In genomic region chr7:157568071-157568784, GRCh38 we compare ENCODE assay signal across 1 cellular context.
TF ChIP-seq lines count a peak whose summit lies in the region.

No MANE protein-coding gene starts in this region.

TF ChIP-seq in GM23338, 12 proteins besides CTCF, POLR2A, EP300 and RAD21 (continued from another document):
- no peak for TF ChIP-seq ZNF462 (CRISPR knock-in tag; IDR thresholded peaks at IDR 0.05)
- no peak for TF ChIP-seq EZH2 (IDR thresholded peaks at IDR 0.05; ENCODE audit: low read depth, unreplicated experiment)
- TF ChIP-seq EZH2phosphoT487 (IDR thresholded peaks at IDR 0.05; ENCODE audit: unreplicated experiment), result no peak
- no peak for TF ChIP-seq CREB1 (CRISPR knock-in tag; IDR thresholded peaks at IDR 0.05; ENCODE audit: low read depth)
- no peak for TF ChIP-seq JUNB (IDR thresholded peaks at IDR 0.05; ENCODE audit: unreplicated experiment)
- TF ChIP-seq ETS1 (IDR thresholded peaks at IDR 0.05), result no peak
- no peak for TF ChIP-seq NANOG (IDR thresholded peaks at IDR 0.05; ENCODE audit: borderline replicate concordance)
- TF ChIP-seq ZNF114 (CRISPR knock-in tag; IDR thresholded peaks at IDR 0.05), result no peak
- TF ChIP-seq STAT1 (IDR thresholded peaks at IDR 0.05; ENCODE audit: unreplicated experiment), result no peak
